ENCODE assay signal across 28 cellular contexts in genomic region chr13:62033932-62034331, GRCh38.
"Had no signal": no experiment of that assay in that cellular context is flagged by ENCODE, and none has a peak within 500 bp of the region (broad histone marks: within the 10 kb centered on the region; RNA-seq: fewer than 3 reads in every experiment).

No MANE protein-coding gene starts in this region.

- ATAC-seq: activated CD8-positive, alpha-beta T cell treated with anti-CD3 and anti-CD28 coated beads for 36 hours; activated T-cell treated with anti-CD3 and anti-CD28 coated beads, Interleukin-2, amount 50 U/mL, for 4 hours; activated T-helper 17 cell treated with anti-CD3 and anti-CD28 coated beads, Interleukin-2, amount 50 U/mL, for 72 hours; heart left ventricle; left lung; lower lobe of right lung; mucosa of descending colon; natural killer cell treated with Interleukin-12 subunit alpha and Interleukin-12 subunit beta and Interleukin-15 and Interleukin-18, amount 100 ng/mL, for 72 hours; sciatic nerve; stimulated activated memory B cell treated with anti-CD40 and anti-IgM and Interleukin-4, amounts not matched to agents 10 μg/mL and 1 μg/mL and 100 μg/mL, for 72 hours; stimulated activated naive CD8-positive, alpha-beta T cell treated with anti-CD3 and anti-CD28 coated beads, Interleukin-15, amount 100 ng/mL, for 72 hours; upper lobe of right lung had no signal

- H3K9me3 ChIP-seq: heart left ventricle, left lung, lower lobe of right lung, neutrophil, prostate gland, thyroid gland, upper lobe of right lung had no signal

- H3K27ac Mint-ChIP-seq: activated B cell treated with CpG ODN at 0.5 μM for 24 hours; activated CD8-positive, alpha-beta T cell treated with anti-CD3 and anti-CD28 coated beads for 36 hours; activated T-helper 17 cell treated with anti-CD3 and anti-CD28 coated beads, Interleukin-2, amount 50 U/mL, for 72 hours; natural killer cell treated with Interleukin-12 subunit alpha and Interleukin-12 subunit beta and Interleukin-15 and Interleukin-18, amount 100 ng/mL, for 72 hours; stimulated activated memory B cell treated with anti-CD40 and anti-IgM and Interleukin-4, amounts not matched to agents 10 μg/mL and 1 μg/mL and 100 μg/mL, for 72 hours; stimulated activated naive CD8-positive, alpha-beta T cell treated with anti-CD3 and anti-CD28 coated beads, Interleukin-15, amount 100 ng/mL, for 72 hours; T-helper 2 cell treated with Interferon-gamma antibody and Interleukin-4, amounts not matched to agents 5 μg/mL and 100 μg/mL, for 36 hours had no signal

- DNase-seq: activated B cell treated with CpG ODN at 0.5 μM for 24 hours; activated CD4-positive, alpha-beta T cell treated with anti-CD3 and anti-CD28 coated beads, Interleukin-2, amount 50 U/mL, for 1 hour; activated CD8-positive, alpha-beta T cell treated with anti-CD3 and anti-CD28 coated beads for 36 hours; activated gamma-delta T cell treated with Interleukin-2 at 50 U/mL for 16 hours; activated naive CD4-positive, alpha-beta T cell treated with anti-CD3 and anti-CD28 coated beads, Interleukin-2, amount 50 U/mL, for 16 hours; activated T-cell treated with anti-CD3 and anti-CD28 coated beads, Interleukin-2, amount 50 U/mL, for 4 hours; amniotic stem cell; brain microvascular endothelial cell; cortex of kidney; heart left ventricle; left lung; lower lobe of right lung; mesendoderm; mucosa of descending colon; retina; stimulated activated CD4-positive, alpha-beta T cell treated with anti-CD3 and anti-CD28 coated beads, Interleukin-12 subunit alpha, Interleukin-12 subunit beta, amount 100 ng/mL, for 4 hours; stimulated activated CD4-positive, alpha-beta T cell treated with anti-CD3 and anti-CD28 coated beads, Interleukin-4, amount 100 ng/mL, for 24 hours; stimulated activated naive CD8-positive, alpha-beta T cell treated with anti-CD3 and anti-CD28 coated beads, Interleukin-15, amount 100 ng/mL, for 72 hours; thyroid gland; upper lobe of right lung had no signal

- H3K4me1 Mint-ChIP-seq: activated B cell treated with CpG ODN at 0.5 μM for 24 hours; activated T-helper 17 cell treated with anti-CD3 and anti-CD28 coated beads, Interleukin-2, amount 50 U/mL, for 72 hours; stimulated activated memory B cell treated with anti-CD40 and anti-IgM and Interleukin-4, amounts not matched to agents 10 μg/mL and 1 μg/mL and 100 μg/mL, for 72 hours; stimulated activated naive CD8-positive, alpha-beta T cell treated with anti-CD3 and anti-CD28 coated beads, Interleukin-15, amount 100 ng/mL, for 72 hours had no signal

- H3K4me1 ChIP-seq: heart left ventricle, left lung, lower lobe of right lung, prostate gland, thyroid gland, upper lobe of right lung had no signal

- H3K4me3 ChIP-seq: heart left ventricle, left lung, lower lobe of right lung, mucosa of descending colon, prostate gland, skin epidermis, thyroid gland, upper lobe of right lung had no signal

- H3K27me3 Mint-ChIP-seq: activated B cell treated with CpG ODN at 0.5 μM for 24 hours; activated CD8-positive, alpha-beta T cell treated with anti-CD3 and anti-CD28 coated beads for 36 hours; activated T-helper 17 cell treated with anti-CD3 and anti-CD28 coated beads, Interleukin-2, amount 50 U/mL, for 72 hours; natural killer cell treated with Interleukin-12 subunit alpha and Interleukin-12 subunit beta and Interleukin-15 and Interleukin-18, amount 100 ng/mL, for 72 hours; stimulated activated memory B cell treated with anti-CD40 and anti-IgM and Interleukin-4, amounts not matched to agents 10 μg/mL and 1 μg/mL and 100 μg/mL, for 72 hours; stimulated activated naive CD8-positive, alpha-beta T cell treated with anti-CD3 and anti-CD28 coated beads, Interleukin-15, amount 100 ng/mL, for 72 hours had no signal

- H3K27ac ChIP-seq: brain microvascular endothelial cell, heart left ventricle, left lung, lower lobe of right lung, neutrophil, prostate gland, skin epidermis, thyroid gland, upper lobe of right lung had no signal

- H3K4me3 Mint-ChIP-seq: activated B cell treated with CpG ODN at 0.5 μM for 24 hours; activated CD8-positive, alpha-beta T cell treated with anti-CD3 and anti-CD28 coated beads for 36 hours; activated T-cell treated with anti-CD3 and anti-CD28 coated beads, Interleukin-2, amount 50 U/mL, for 4 hours; activated T-helper 17 cell treated with anti-CD3 and anti-CD28 coated beads, Interleukin-2, amount 50 U/mL, for 72 hours; natural killer cell treated with Interleukin-12 subunit alpha and Interleukin-12 subunit beta and Interleukin-15 and Interleukin-18, amount 100 ng/mL, for 72 hours; stimulated activated memory B cell treated with anti-CD40 and anti-IgM and Interleukin-4, amounts not matched to agents 10 μg/mL and 1 μg/mL and 100 μg/mL, for 72 hours; stimulated activated naive CD8-positive, alpha-beta T cell treated with anti-CD3 and anti-CD28 coated beads, Interleukin-15, amount 100 ng/mL, for 72 hours; T-helper 2 cell treated with Interferon-gamma antibody and Interleukin-4, amounts not matched to agents 5 μg/mL and 100 μg/mL, for 36 hours had no signal

- H3K36me3 Mint-ChIP-seq: stimulated activated memory B cell treated with anti-CD40 and anti-IgM and Interleukin-4, amounts not matched to agents 10 μg/mL and 1 μg/mL and 100 μg/mL, for 72 hours had no signal

- H3K36me3 ChIP-seq: brain microvascular endothelial cell, heart left ventricle, left lung, lower lobe of right lung, neutrophil, prostate gland, thyroid gland, upper lobe of right lung had no signal

- H3K27me3 ChIP-seq: brain microvascular endothelial cell, heart left ventricle, left lung, neutrophil, thyroid gland, upper lobe of right lung had no signal
